In genomic region chr11:117557321-117557720, GRCh38 we compare ENCODE assay signal across 30 cellular contexts.
"Had no signal": no experiment of that assay in that cellular context is flagged by ENCODE, and none has a peak within 500 bp of the region (broad histone marks: within the 10 kb centered on the region; RNA-seq: fewer than 3 reads in every experiment).

No MANE protein-coding gene starts in this region.

- H3K4me1 Mint-ChIP-seq: activated CD4-positive, alpha-beta T cell treated with anti-CD3 and anti-CD28 coated beads, Interleukin-2, amount 10 ng/mL, durations not matched to agents 7 days and 5 days; activated T-helper 17 cell treated with anti-CD3 and anti-CD28 coated beads, Interleukin-2, amount 50 U/mL, for 72 hours had no signal

- ATAC-seq: activated CD8-positive, alpha-beta T cell treated with anti-CD3 and anti-CD28 coated beads for 36 hours; activated T-cell treated with anti-CD3 and anti-CD28 coated beads, Interleukin-2, amount 50 U/mL, for 4 hours; activated T-helper 17 cell treated with anti-CD3 and anti-CD28 coated beads, Interleukin-2, amount 50 U/mL, for 72 hours; heart right ventricle; left lung; lower lobe of right lung; naive thymus-derived CD8-positive, alpha-beta T cell; pancreas had no signal

- H3K27ac Mint-ChIP-seq: activated CD4-positive, alpha-beta T cell treated with anti-CD3 and anti-CD28 coated beads, Interleukin-2, amount 10 ng/mL, durations not matched to agents 7 days and 5 days; activated CD8-positive, alpha-beta T cell treated with anti-CD3 and anti-CD28 coated beads for 36 hours; activated T-helper 17 cell treated with anti-CD3 and anti-CD28 coated beads, Interleukin-2, amount 50 U/mL, for 72 hours; endodermal cell had no signal

- DNase-seq: activated CD4-positive, alpha-beta T cell treated with anti-CD3 and anti-CD28 coated beads, Interleukin-2, amount 10 ng/mL, durations not matched to agents 7 days and 5 days; activated CD4-positive, CD25-positive, alpha-beta regulatory T cell treated with anti-CD3 and anti-CD28 coated beads, Interleukin-2, amount 50 U/mL, for 72 hours; activated CD8-positive, alpha-beta T cell treated with anti-CD3 and anti-CD28 coated beads for 36 hours; activated gamma-delta T cell treated with Interleukin-2 at 50 U/mL for 16 hours; activated naive CD4-positive, alpha-beta T cell treated with anti-CD3 and anti-CD28 coated beads, Interleukin-2, amount 50 U/mL, for 16 hours; activated T-cell treated with anti-CD3 and anti-CD28 coated beads, Interleukin-2, amount 50 U/mL, for 4 hours; amniotic stem cell; caudate nucleus; cortex of kidney; endodermal cell; foreskin melanocyte; heart right ventricle; kidney glomerular epithelial cell; lower lobe of right lung; mesenchymal stem cell; naive thymus-derived CD8-positive, alpha-beta T cell; sigmoid colon; small intestine; stimulated activated CD4-positive, alpha-beta T cell treated with anti-CD3 and anti-CD28 coated beads, Interleukin-15, amount 100 ng/mL, for 24 hours; stimulated activated CD4-positive, alpha-beta T cell treated with anti-CD3 and anti-CD28 coated beads, Interleukin-2, amount 100 ng/mL, for 24 hours; stimulated activated naive CD4-positive, alpha-beta T cell; T-helper 2 cell; tibial artery had no signal

- H3K9me3 Mint-ChIP-seq: activated CD4-positive, alpha-beta T cell treated with anti-CD3 and anti-CD28 coated beads, Interleukin-2, amount 10 ng/mL, durations not matched to agents 7 days and 5 days; activated CD8-positive, alpha-beta T cell treated with anti-CD3 and anti-CD28 coated beads for 36 hours; activated T-cell treated with anti-CD3 and anti-CD28 coated beads, Interleukin-2, amount 50 U/mL, for 4 hours; activated T-helper 17 cell treated with anti-CD3 and anti-CD28 coated beads, Interleukin-2, amount 50 U/mL, for 72 hours; endodermal cell had no signal

- H3K36me3 Mint-ChIP-seq: naive thymus-derived CD8-positive, alpha-beta T cell had no signal

- H3K4me1 ChIP-seq: esophagus muscularis mucosa, heart right ventricle, left lung, lower lobe of right lung, pancreas, prostate gland, sigmoid colon, suprapubic skin, tibial artery had no signal

- H3K4me3 Mint-ChIP-seq: activated CD4-positive, alpha-beta T cell treated with anti-CD3 and anti-CD28 coated beads, Interleukin-2, amount 10 ng/mL, durations not matched to agents 7 days and 5 days; activated CD8-positive, alpha-beta T cell treated with anti-CD3 and anti-CD28 coated beads for 36 hours; activated T-cell treated with anti-CD3 and anti-CD28 coated beads, Interleukin-2, amount 50 U/mL, for 4 hours; activated T-helper 17 cell treated with anti-CD3 and anti-CD28 coated beads, Interleukin-2, amount 50 U/mL, for 72 hours; endodermal cell; naive thymus-derived CD8-positive, alpha-beta T cell had no signal

- H3K27me3 Mint-ChIP-seq: activated CD8-positive, alpha-beta T cell treated with anti-CD3 and anti-CD28 coated beads for 36 hours had no signal

- H3K27ac ChIP-seq: esophagus muscularis mucosa, heart right ventricle, left lung, lower lobe of right lung, neutrophil, pancreas, prostate gland, sigmoid colon, suprapubic skin, tibial artery had no signal

- H3K4me3 ChIP-seq: esophagus muscularis mucosa, heart right ventricle, left lung, lower lobe of right lung, pancreas, prostate gland, sigmoid colon, suprapubic skin, tibial artery had no signal

- H3K36me3 ChIP-seq: esophagus muscularis mucosa, heart right ventricle, left lung, lower lobe of right lung, neutrophil, pancreas, prostate gland, sigmoid colon, suprapubic skin, tibial artery had no signal

- H3K9me3 ChIP-seq: esophagus muscularis mucosa, heart right ventricle, left lung, lower lobe of right lung, neutrophil, pancreas, prostate gland, sigmoid colon, suprapubic skin, tibial artery had no signal

- H3K27me3 ChIP-seq: left lung, pancreas, sigmoid colon had no signal
